8 cellular contexts compared by ENCODE assay signal in genomic region chr1:146472192-146472861, GRCh38.
DNase-seq lines count a peak whose midpoint lies in the region; ATAC-seq and TF ChIP-seq lines count a peak whose summit lies in the region.
"Not testable (repeated sequence)": the region's sequence is repeated elsewhere in the genome, so short reads cannot be mapped to it uniquely, and the experiment has no call there.

No MANE protein-coding gene starts in this region.

- ATAC-seq in HG03342 (IDR thresholded peaks at IDR 0.05; ENCODE audit: unreplicated experiment), result peak; percentile 57

- H3K36me3 ChIP-seq in brain microvascular endothelial cell (replicated peaks); thyroid gland: not testable (repeated sequence)

- not testable (repeated sequence) for H3K9me3 ChIP-seq in thyroid gland

- 3% methylated on average over 28 to 30 of the region's 42 CpGs for WGBS in thyroid gland, 2 donors

- not testable (repeated sequence) for H3K4me1 ChIP-seq in thyroid gland

- DNase-seq in GM12865 (ENCODE audit: low read depth) (peak; percentile 53), NCI-H510A treated with DMSO at 0.1 percent for 48 hours (lab: John Stamatoyannopoulos, UW) (peak; percentile 69), brain microvascular endothelial cell (peak; percentile 47), retina (peak; percentile 85), thyroid gland (peak; percentile 81 to 83)
- DNase-seq in activated CD4-positive, alpha-beta T cell treated with anti-CD3 and anti-CD28 coated beads for 1 hour, result peak; percentile 68

- not testable (repeated sequence) for TF ChIP-seq CTCF in GM12865 (IDR thresholded peaks at IDR 0.05; ENCODE audit: insufficient read depth, low read depth, low read length, missing control alignments); brain microvascular endothelial cell (IDR thresholded peaks at IDR 0.05; ENCODE audit: low read depth, low read length, missing control alignments); thyroid gland (IDR thresholded peaks at IDR 0.05)

- not testable (repeated sequence) for H3K27me3 ChIP-seq in brain microvascular endothelial cell (replicated peaks); thyroid gland

- intact Hi-C loops in thyroid gland (cut with DNase I), result not testable (repeated sequence)

- peak overlapping the region; percentile 38 for H3K4me3 ChIP-seq in GM12865 (ENCODE audit: low read depth, low read length)
- H3K4me3 ChIP-seq in brain microvascular endothelial cell (ENCODE audit: low read depth, low read length), result peak overlapping the region; percentile 48
- peak overlapping the region; percentile 14 for H3K4me3 ChIP-seq in iPS-11a (ENCODE audit: low read depth, low read length)
- H3K4me3 ChIP-seq in thyroid gland (replicated peaks in 1 of 3), result peak overlapping the region in 2 of 3 donors; percentile 21 to 47

- H3K27ac ChIP-seq in brain microvascular endothelial cell, thyroid gland: not testable (repeated sequence)

- in situ Hi-C loops in brain microvascular endothelial cell (cut with HindIII; ENCODE audit: low pct_ligation_motif_present, low sequenced_read_pairs), result not testable (repeated sequence)

- TF ChIP-seq POLR2A in thyroid gland (IDR thresholded peaks at IDR 0.05), result not testable (repeated sequence)
